21 cellular contexts compared by ENCODE assay signal in the genomic region with DNA sequence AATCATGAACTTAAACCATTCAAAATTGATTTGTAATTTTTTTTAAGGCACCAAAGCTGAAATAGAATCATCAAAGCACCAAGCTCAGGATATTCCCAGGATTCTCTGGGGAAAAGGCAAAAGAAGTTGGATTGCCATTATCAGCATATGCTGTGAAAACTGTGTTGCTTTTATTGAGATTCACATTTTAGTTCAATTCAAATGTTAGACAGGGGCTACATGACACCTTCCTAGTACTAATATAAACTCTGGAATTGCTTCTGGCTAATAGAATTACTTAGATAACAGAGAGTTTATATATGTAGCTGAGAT. TPM values are rescaled to one million over a fixed set of nuclear protein-coding genes. Genes with fewer than 3 reads are reported as not detected.
DNase-seq lines count a peak whose midpoint lies in the region; ATAC-seq, FAIRE-seq and TF ChIP-seq lines count a peak whose summit lies in the region.
"Had no signal": no experiment of that assay in that cellular context is flagged by ENCODE, and none has a peak within 500 bp of the region (broad histone marks: within the 10 kb centered on the region; RNA-seq: fewer than 3 reads in every experiment).

No MANE protein-coding gene starts in this region.

- no peak for DNase-seq in right lobe of liver
- DNase-seq in HepG2 (ENCODE audit: low spot score), result no peak
- DNase-seq in epithelial cell of prostate (ENCODE audit: low read depth, low spot score), result no peak
- no peak for DNase-seq in sigmoid colon
- DNase-seq in upper lobe of right lung, result no peak
- DNase-seq in trophoblast cell, result no peak
- DNase-seq: activated CD4-positive, alpha-beta T cell treated with anti-CD3 and anti-CD28 coated beads, Interleukin-2, amount 50 U/mL, for 48 hours; activated naive CD4-positive, alpha-beta T cell treated with anti-CD3 and anti-CD28 coated beads, Interleukin-2, amount 10 ng/mL, durations not matched to agents 7 days and 5 days; activated T-cell treated with anti-CD3 and anti-CD28 coated beads, Interleukin-2, amount 50 U/mL, for 1 hour; CD4-positive, CD25-positive, alpha-beta regulatory T cell; DMS153; mucosa of descending colon; NCI-H1417; NCI-H2171 treated with DMSO at 0.1 percent for 48 hours; NCI-H748 treated with DMSO at 0.1 percent for 48 hours; SIG-M5; stimulated activated CD4-positive, alpha-beta T cell treated with anti-CD3 and anti-CD28 coated beads, Interleukin-2, amount 100 ng/mL, for 48 hours had no signal

- no peak overlapping the region for H3K4ac ChIP-seq in trophoblast cell (ENCODE audit: low read depth, low read length)

- H4K8ac ChIP-seq in trophoblast cell (ENCODE audit: low read depth, low read length), result no peak overlapping the region

- H3K4me1 ChIP-seq in right lobe of liver, result peaks cover 0 to 40% (median 18%) of the 10 kb centered on the region in 4 donors
- peaks cover under 1% of the 10 kb centered on the region; the same call in 1 of the 2 replicates for H3K4me1 ChIP-seq in HepG2 (ENCODE audit: insufficient read depth, low read length)
- H3K4me1 ChIP-seq in sigmoid colon, result peaks cover 0 to 30% (median 18%) of the 10 kb centered on the region in 4 donors
- peaks cover 15% of the 10 kb centered on the region for H3K4me1 ChIP-seq in upper lobe of right lung
- H3K4me1 ChIP-seq in trophoblast cell (ENCODE audit: control insufficient read depth in 1 of 2, insufficient read depth in 2 of 2, low read length in 2 of 2), result peaks cover 1 to 6% of the 10 kb centered on the region in 2 experiments

- no peak for TF ChIP-seq CTCF in right lobe of liver (IDR thresholded peaks at IDR 0.05)
- no peak for TF ChIP-seq CTCF in HepG2 (CRISPR knock-in tag; IDR thresholded peaks at IDR 0.05)
- no peak for TF ChIP-seq CTCF in sigmoid colon (IDR thresholded peaks at IDR 0.05)
- TF ChIP-seq CTCF in upper lobe of right lung (IDR thresholded peaks at IDR 0.05), result no peak

- no peak overlapping the region for H4K91ac ChIP-seq in trophoblast cell (ENCODE audit: low read depth, low read length)

- H3K9ac ChIP-seq in HepG2 (ENCODE audit: insufficient read depth, low read depth, low read length), result no peak overlapping the region
- H3K9ac ChIP-seq in trophoblast cell (ENCODE audit: low read length), result no peak overlapping the region

- H3K18ac ChIP-seq in trophoblast cell (ENCODE audit: low read length), result no peak overlapping the region

- BruUV-seq in HepG2 (replicated peaks; lab: Mats Ljungman, UMichigan), result no TSS peak

- no peak for TF ChIP-seq RAD21 in HepG2 (CRISPR knock-in tag; IDR thresholded peaks at IDR 0.05)

- POLR2A ChIA-PET in HepG2 (lab: Yijun Ruan, JAX), result interaction anchor here (1.1 kb wide), 1 partner anchor 25 kb away, joined by 3 read pairs; no protein-coding TSS in a partner anchor

- intact Hi-C loops in right lobe of liver (cut with DNase I), result no loop called here
- intact Hi-C loops in HepG2 (cut with micrococcal nuclease; ENCODE audit: unreplicated experiment), result no loop called here
- intact Hi-C loops in sigmoid colon (cut with DNase I), result no loop called here
- intact Hi-C loops in upper lobe of right lung (cut with DNase I), result no loop called here

- no peak for ATAC-seq in right lobe of liver
- no peak for ATAC-seq in HepG2
- no peak for ATAC-seq in upper lobe of right lung
- ATAC-seq in GM21515 (IDR thresholded peaks at IDR 0.05; ENCODE audit: unreplicated experiment), result no peak
- no peak for ATAC-seq in HG02642 (IDR thresholded peaks at IDR 0.05; ENCODE audit: poor library complexity, unreplicated experiment)
- ATAC-seq: mucosa of descending colon had no signal

- H2BK5ac ChIP-seq in trophoblast cell (ENCODE audit: low read depth, low read length, poor library complexity), result no peak overlapping the region

- no peak for TF ChIP-seq EP300 in HepG2 (IDR thresholded peaks at IDR 0.05; ENCODE audit: low read depth in 2 of 2, low read length in 2 of 2)
- TF ChIP-seq EP300 in HepG2 (CRISPR knock-in tag; IDR thresholded peaks at IDR 0.05; ENCODE audit: borderline replicate concordance), result no peak
- no peak for TF ChIP-seq EP300 in sigmoid colon (IDR thresholded peaks at IDR 0.05)

- no peak overlapping the region for H3K23ac ChIP-seq in trophoblast cell (ENCODE audit: low read length)

- H3K27me3 ChIP-seq in right lobe of liver, result no peaks in the 10 kb centered on the region
- no peaks in the 10 kb centered on the region; a peak in 1 of 5 replicates for H3K27me3 ChIP-seq in HepG2 (ENCODE audit: control insufficient read depth in 1 of 2, insufficient read depth in 2 of 2, low read length in 2 of 2)
- no peaks in the 10 kb centered on the region for H3K27me3 ChIP-seq in sigmoid colon
- no peaks in the 10 kb centered on the region for H3K27me3 ChIP-seq in upper lobe of right lung
- H3K27me3 ChIP-seq in trophoblast cell (ENCODE audit: insufficient read depth, low read length), result no peaks in the 10 kb centered on the region

- no peaks in the 10 kb centered on the region for H3K9me3 ChIP-seq in right lobe of liver
- no peaks in the 10 kb centered on the region for H3K9me3 ChIP-seq in HepG2 (ENCODE audit: low read length)
- no peaks in the 10 kb centered on the region for H3K9me3 ChIP-seq in sigmoid colon
- H3K9me3 ChIP-seq in upper lobe of right lung, result no peaks in the 10 kb centered on the region
- peaks cover 1% of the 10 kb centered on the region for H3K9me3 ChIP-seq in trophoblast cell (ENCODE audit: insufficient read depth, low read depth, low read length)
- H3K9me3 ChIP-seq: mucosa of descending colon had no signal

- TF ChIP-seq POLR2A in right lobe of liver (IDR thresholded peaks at IDR 0.05) (no peak), HepG2 (IDR thresholded peaks at IDR 0.05; ENCODE audit: insufficient read depth in 1 of 2, low read depth in 2 of 2, low read length in 2 of 2) (no peak), sigmoid colon (IDR thresholded peaks at IDR 0.05) (no peak)

- H3K79me2 ChIP-seq in HepG2 (ENCODE audit: insufficient read depth, low read length), result no peaks in the 10 kb centered on the region
- H3K79me2 ChIP-seq in trophoblast cell (ENCODE audit: control insufficient read depth, insufficient read depth, low read length, poor library complexity), result peaks cover 3% of the 10 kb centered on the region

- H3K4me3 ChIP-seq in right lobe of liver, result no peak overlapping the region
- H3K4me3 ChIP-seq in HepG2 (replicated peaks in 1 of 3; ENCODE audit: insufficient read depth in 1 of 3, low read depth in 2 of 3, low read length in 3 of 3), result no peak overlapping the region
- no peak overlapping the region for H3K4me3 ChIP-seq in sigmoid colon
- H3K4me3 ChIP-seq in upper lobe of right lung, result no peak overlapping the region
- H3K4me3 ChIP-seq in trophoblast cell (ENCODE audit: low read depth, low read length), result no peak overlapping the region
- H3K4me3 ChIP-seq: coronary artery, mucosa of descending colon had no signal

- no peak overlapping the region for H2BK12ac ChIP-seq in trophoblast cell (ENCODE audit: low read length)

- H2AFZ ChIP-seq in HepG2 (ENCODE audit: low read length) (no peak overlapping the region), trophoblast cell (ENCODE audit: insufficient read depth, low read length, poor library complexity) (no peak overlapping the region)

- FAIRE-seq in HepG2 (lab: Jason Lieb, UNC), result no peak
- FAIRE-seq: frontal cortex had no signal

- H3K36me3 ChIP-seq in right lobe of liver (peaks cover 0 to 3% (median 0%) of the 10 kb centered on the region in 4 donors), HepG2 (replicated peaks in 1 of 2; ENCODE audit: control insufficient read depth in 1 of 2, insufficient read depth in 2 of 2, low read length in 2 of 2) (peaks cover 0 to 21% of the 10 kb centered on the region in 2 experiments), sigmoid colon (peaks cover 15 to 78% (median 44%) of the 10 kb centered on the region in 4 donors), upper lobe of right lung (peaks cover 30% of the 10 kb centered on the region), trophoblast cell (ENCODE audit: control insufficient read depth in 1 of 2, insufficient read depth in 2 of 2, low read length in 2 of 2) (peaks cover 23% of the 10 kb centered on the region in 2 experiments)

- H3K4me2 ChIP-seq in HepG2 (ENCODE audit: low read depth, low read length) (no peak overlapping the region), trophoblast cell (ENCODE audit: low read length) (no peak overlapping the region)

- H4K12ac ChIP-seq in trophoblast cell (ENCODE audit: low read depth, low read length), result no peak overlapping the region

- no peak overlapping the region for H3K14ac ChIP-seq in trophoblast cell (ENCODE audit: low read length)

- H2BK120ac ChIP-seq in trophoblast cell (ENCODE audit: insufficient read depth, low read length, poor library complexity), result no peak overlapping the region

- in situ Hi-C loops in HepG2 (cut with HindIII; ENCODE audit: extremely low pct_ligation_motif_present, low pct_unique_long_range_greater_than_20kb), result no loop called here

- H3K79me1 ChIP-seq in trophoblast cell (ENCODE audit: low read length), result peaks cover 4% of the 10 kb centered on the region

- no peak overlapping the region for H2AK5ac ChIP-seq in trophoblast cell (ENCODE audit: low read length)

- H4K20me1 ChIP-seq in HepG2 (ENCODE audit: insufficient read depth, low read length), result no peaks in the 10 kb centered on the region

- CTCF ChIA-PET in HepG2 (lab: Yijun Ruan, JAX; ENCODE audit: low intra/inter-chr PET ratio, low total read pairs), result no interaction called here

- H3K27ac ChIP-seq in right lobe of liver (peak overlapping the region; percentile 12 to 32 (median 29)), HepG2 (ENCODE audit: extremely low read length, insufficient read depth, low read length) (no peak overlapping the region), epithelial cell of prostate (peak overlapping the region; percentile 44), sigmoid colon (peak overlapping the region in 3 of 4 donors; percentile 8 to 53 (median 50)), upper lobe of right lung (peak overlapping the region; percentile 31), trophoblast cell (ENCODE audit: low read depth, low read length) (no peak overlapping the region)

RNA-seq across cellular contexts. Expression of gene NDST2, which starts 4.3 kb away (rescaled TPM):
- total RNA-seq in right lobe of liver (10 to 100 TPM in 5 of 6 experiments, 1 to 10 TPM in 1; 9.5 to 14.8 (median 12.2) TPM), HepG2 (2016; rRNA removed; fragmentation: Illumina TruSeq; extraction: Trizol) (5.6 and 10.7 TPM in 2 replicates), sigmoid colon (10 to 100 TPM; 23.9 to 56.2 (median 28.3) TPM), upper lobe of right lung (35.0 TPM)
- 16.0 and 17.7 TPM in 2 replicates for total RNA-seq in HepG2 (2016; cell fraction: cytosol; rRNA removed; fragmentation: Illumina TruSeq; extraction: Trizol; ENCODE audit: low read depth)
- total RNA-seq in HepG2 (2016; cell fraction: insoluble cytoplasmic fraction; rRNA removed; fragmentation: Illumina TruSeq; extraction: Trizol), result 5.8 and 12.0 TPM in 2 replicates
- 14.8 and 15.7 TPM in 2 replicates for total RNA-seq in HepG2 (2016; cell fraction: membrane; rRNA removed; fragmentation: Illumina TruSeq; extraction: Trizol)
- 12.9 and 13.7 TPM in 2 replicates for total RNA-seq in HepG2 (2016; cell fraction: nucleus; rRNA removed; fragmentation: Illumina TruSeq; extraction: Trizol)
- polyA plus RNA-seq in HepG2 (2011; rRNA removed) (25.5 and 30.1 TPM in 2 replicates), sigmoid colon (10 to 100 TPM in 2 of 3 donors, 1 to 10 TPM in 1; 3.9 to 21.0 (median 17.0) TPM)
- 15.0 and 15.4 TPM in 2 replicates for polyA plus RNA-seq in HepG2 (2011; cell fraction: cytosol; rRNA removed)
- 56.8 and 69.5 TPM in 2 replicates for polyA plus RNA-seq in HepG2 (2011; cell fraction: nucleus; rRNA removed)
- polyA plus RNA-seq in HepG2 (2012), result 12.6 and 13.9 TPM in 2 replicates
- polyA plus RNA-seq in HepG2 (2016; cell fraction: cytosol; fragmentation: Illumina TruSeq; extraction: Trizol; ENCODE audit: low read depth), result 16.0 and 16.1 TPM in 2 replicates
- 6.2 and 6.4 TPM in 2 replicates for polyA plus RNA-seq in HepG2 (2016; cell fraction: insoluble cytoplasmic fraction; fragmentation: Illumina TruSeq; extraction: Trizol; ENCODE audit: low read depth)
- 9.1 and 12.0 TPM in 2 replicates for polyA plus RNA-seq in HepG2 (2016; cell fraction: membrane; fragmentation: Illumina TruSeq; extraction: Trizol; ENCODE audit: low read depth)
- polyA plus RNA-seq in HepG2 (2016; cell fraction: nucleus; fragmentation: Illumina TruSeq; extraction: Trizol; ENCODE audit: insufficient read depth, low read depth), result 24.6 and 30.8 TPM in 2 replicates
- 20.2 and 41.2 TPM in 2 replicates for polyA minus RNA-seq in HepG2 (2011; rRNA and poly(A)+ RNA removed; ENCODE audit: low replicate concordance)
- 10.4 and 10.5 TPM in 2 replicates for polyA minus RNA-seq in HepG2 (2011; cell fraction: cytosol; rRNA and poly(A)+ RNA removed)
- polyA minus RNA-seq in HepG2 (2011; cell fraction: nucleus; rRNA and poly(A)+ RNA removed), result 55.5 and 70.7 TPM in 2 replicates
- 13.2 and 14.3 TPM in 2 replicates for polyA plus RNA-seq in trophoblast cell (2013)

RNA-seq across cellular contexts. Expression of gene ZSWIM8, which starts 30.3 kb away (rescaled TPM):
- 100 to 1,000 TPM in 1 of 6 experiments, 10 to 100 TPM in 5; 52.2 to 107 (median 77.5) TPM for total RNA-seq in right lobe of liver
- 21.0 and 39.9 TPM in 2 replicates for total RNA-seq in HepG2 (2016; rRNA removed; fragmentation: Illumina TruSeq; extraction: Trizol)
- 5.7 and 8.2 TPM in 2 replicates for total RNA-seq in HepG2 (2016; cell fraction: cytosol; rRNA removed; fragmentation: Illumina TruSeq; extraction: Trizol; ENCODE audit: low read depth)
- 13.7 and 36.6 TPM in 2 replicates for total RNA-seq in HepG2 (2016; cell fraction: insoluble cytoplasmic fraction; rRNA removed; fragmentation: Illumina TruSeq; extraction: Trizol)
- total RNA-seq in HepG2 (2016; cell fraction: membrane; rRNA removed; fragmentation: Illumina TruSeq; extraction: Trizol), result 9.3 and 11.2 TPM in 2 replicates
- 35.4 and 47.5 TPM in 2 replicates for total RNA-seq in HepG2 (2016; cell fraction: nucleus; rRNA removed; fragmentation: Illumina TruSeq; extraction: Trizol)
- polyA plus RNA-seq in HepG2 (2011; rRNA removed), result 98.2 and 142 TPM in 2 replicates
- 41.1 and 57.3 TPM in 2 replicates for polyA plus RNA-seq in HepG2 (2011; cell fraction: cytosol; rRNA removed)
- 505 and 598 TPM in 2 replicates for polyA plus RNA-seq in HepG2 (2011; cell fraction: nucleus; rRNA removed)
- polyA plus RNA-seq in HepG2 (2012), result 43.3 and 58.7 TPM in 2 replicates
- 3.7 and 6.8 TPM in 2 replicates for polyA plus RNA-seq in HepG2 (2016; cell fraction: cytosol; fragmentation: Illumina TruSeq; extraction: Trizol; ENCODE audit: low read depth)
- polyA plus RNA-seq in HepG2 (2016; cell fraction: insoluble cytoplasmic fraction; fragmentation: Illumina TruSeq; extraction: Trizol; ENCODE audit: low read depth), result 21.2 and 30.3 TPM in 2 replicates
- polyA plus RNA-seq in HepG2 (2016; cell fraction: membrane; fragmentation: Illumina TruSeq; extraction: Trizol; ENCODE audit: low read depth), result 6.6 and 11.5 TPM in 2 replicates
- polyA plus RNA-seq in HepG2 (2016; cell fraction: nucleus; fragmentation: Illumina TruSeq; extraction: Trizol; ENCODE audit: insufficient read depth, low read depth), result 118 and 128 TPM in 2 replicates
- polyA minus RNA-seq in HepG2 (2011; rRNA and poly(A)+ RNA removed; ENCODE audit: low replicate concordance), result 83.5 and 181 TPM in 2 replicates
- 31.5 and 36.5 TPM in 2 replicates for polyA minus RNA-seq in HepG2 (2011; cell fraction: cytosol; rRNA and poly(A)+ RNA removed)
- 64.2 and 73.5 TPM in 2 replicates for polyA minus RNA-seq in HepG2 (2011; cell fraction: nucleus; rRNA and poly(A)+ RNA removed)
- total RNA-seq in sigmoid colon, result 100 to 1,000 TPM in 1 of 4 donors, 10 to 100 TPM in 3; 42.5 to 138 (median 71.9) TPM
- 10 to 100 TPM; 34.8 to 64.8 (median 40.2) TPM for polyA plus RNA-seq in sigmoid colon
- 117 TPM for total RNA-seq in upper lobe of right lung
- polyA plus RNA-seq in trophoblast cell (2013), result 129 and 133 TPM in 2 replicates

RNA-seq across cellular contexts. Expression of gene CHCHD1, which starts 33.8 kb away (rescaled TPM):
- total RNA-seq in right lobe of liver, result 10 to 100 TPM; 13.0 to 25.1 (median 17.4) TPM
- 71.2 and 91.7 TPM in 2 replicates for total RNA-seq in HepG2 (2016; rRNA removed; fragmentation: Illumina TruSeq; extraction: Trizol)
- 16.2 and 16.7 TPM in 2 replicates for total RNA-seq in HepG2 (2016; cell fraction: cytosol; rRNA removed; fragmentation: Illumina TruSeq; extraction: Trizol; ENCODE audit: low read depth)
- 69.8 and 94.8 TPM in 2 replicates for total RNA-seq in HepG2 (2016; cell fraction: insoluble cytoplasmic fraction; rRNA removed; fragmentation: Illumina TruSeq; extraction: Trizol)
- 32.5 and 34.2 TPM in 2 replicates for total RNA-seq in HepG2 (2016; cell fraction: membrane; rRNA removed; fragmentation: Illumina TruSeq; extraction: Trizol)
- total RNA-seq in HepG2 (2016; cell fraction: nucleus; rRNA removed; fragmentation: Illumina TruSeq; extraction: Trizol), result 30.4 and 32.6 TPM in 2 replicates
- 30.6 and 36.9 TPM in 2 replicates for polyA plus RNA-seq in HepG2 (2011; rRNA removed)
- polyA plus RNA-seq in HepG2 (2011; cell fraction: cytosol; rRNA removed), result 35.1 and 36.6 TPM in 2 replicates
- polyA plus RNA-seq in HepG2 (2011; cell fraction: nucleus; rRNA removed), result 8.8 and 9.9 TPM in 2 replicates
- 40.1 and 41.3 TPM in 2 replicates for polyA plus RNA-seq in HepG2 (2012)
- 16.6 and 17.9 TPM in 2 replicates for polyA plus RNA-seq in HepG2 (2016; cell fraction: cytosol; fragmentation: Illumina TruSeq; extraction: Trizol; ENCODE audit: low read depth)
- polyA plus RNA-seq in HepG2 (2016; cell fraction: insoluble cytoplasmic fraction; fragmentation: Illumina TruSeq; extraction: Trizol; ENCODE audit: low read depth), result 90.2 and 95.1 TPM in 2 replicates
- 27.2 and 27.4 TPM in 2 replicates for polyA plus RNA-seq in HepG2 (2016; cell fraction: membrane; fragmentation: Illumina TruSeq; extraction: Trizol; ENCODE audit: low read depth)
- 45.9 and 52.1 TPM in 2 replicates for polyA plus RNA-seq in HepG2 (2016; cell fraction: nucleus; fragmentation: Illumina TruSeq; extraction: Trizol; ENCODE audit: insufficient read depth, low read depth)
- polyA minus RNA-seq in HepG2 (2011; rRNA and poly(A)+ RNA removed; ENCODE audit: low replicate concordance), result 5.0 and 8.3 TPM in 2 replicates
- 5.5 TPM in 2 replicates for polyA minus RNA-seq in HepG2 (2011; cell fraction: cytosol; rRNA and poly(A)+ RNA removed)
- polyA minus RNA-seq in HepG2 (2011; cell fraction: nucleus; rRNA and poly(A)+ RNA removed), result 7.7 and 9.1 TPM in 2 replicates
- total RNA-seq in sigmoid colon, result 10 to 100 TPM; 28.1 to 36.6 (median 34.5) TPM
- polyA plus RNA-seq in sigmoid colon, result 100 to 1,000 TPM in 1 of 3 donors, 10 to 100 TPM in 2; 76.9 to 134 (median 93.7) TPM
- total RNA-seq in upper lobe of right lung, result 19.4 TPM
- 119 and 120 TPM in 2 replicates for polyA plus RNA-seq in trophoblast cell (2013)

RNA-seq across cellular contexts. Expression of gene CAMK2G, which starts 58.7 kb away (rescaled TPM):
- total RNA-seq in right lobe of liver (10 to 100 TPM in 2 of 6 experiments, 1 to 10 TPM in 4; 8.3 to 10.7 (median 9.4) TPM), HepG2 (2016; rRNA removed; fragmentation: Illumina TruSeq; extraction: Trizol) (13.0 and 15.9 TPM in 2 replicates), sigmoid colon (100 to 1,000 TPM; 153 to 221 (median 209) TPM), upper lobe of right lung (36.2 TPM)
- 4.7 and 5.8 TPM in 2 replicates for total RNA-seq in HepG2 (2016; cell fraction: cytosol; rRNA removed; fragmentation: Illumina TruSeq; extraction: Trizol; ENCODE audit: low read depth)
- 10.6 and 15.6 TPM in 2 replicates for total RNA-seq in HepG2 (2016; cell fraction: insoluble cytoplasmic fraction; rRNA removed; fragmentation: Illumina TruSeq; extraction: Trizol)
- 10.3 and 11.5 TPM in 2 replicates for total RNA-seq in HepG2 (2016; cell fraction: membrane; rRNA removed; fragmentation: Illumina TruSeq; extraction: Trizol)
- total RNA-seq in HepG2 (2016; cell fraction: nucleus; rRNA removed; fragmentation: Illumina TruSeq; extraction: Trizol), result 16.8 and 19.6 TPM in 2 replicates
- polyA plus RNA-seq in HepG2 (2011; rRNA removed) (18.8 and 19.3 TPM in 2 replicates), sigmoid colon (10 to 100 TPM; 14.4 to 34.8 (median 17.6) TPM)
- 15.0 and 15.2 TPM in 2 replicates for polyA plus RNA-seq in HepG2 (2011; cell fraction: cytosol; rRNA removed)
- polyA plus RNA-seq in HepG2 (2011; cell fraction: nucleus; rRNA removed), result 53.3 and 57.3 TPM in 2 replicates
- 10.4 and 10.5 TPM in 2 replicates for polyA plus RNA-seq in HepG2 (2012)
- 4.0 TPM in 2 replicates for polyA plus RNA-seq in HepG2 (2016; cell fraction: cytosol; fragmentation: Illumina TruSeq; extraction: Trizol; ENCODE audit: low read depth)
- 9.8 and 10.5 TPM in 2 replicates for polyA plus RNA-seq in HepG2 (2016; cell fraction: insoluble cytoplasmic fraction; fragmentation: Illumina TruSeq; extraction: Trizol; ENCODE audit: low read depth)
- 5.7 and 6.7 TPM in 2 replicates for polyA plus RNA-seq in HepG2 (2016; cell fraction: membrane; fragmentation: Illumina TruSeq; extraction: Trizol; ENCODE audit: low read depth)
- polyA plus RNA-seq in HepG2 (2016; cell fraction: nucleus; fragmentation: Illumina TruSeq; extraction: Trizol; ENCODE audit: insufficient read depth, low read depth), result 46.0 and 46.5 TPM in 2 replicates
- 17.4 and 41.1 TPM in 2 replicates for polyA minus RNA-seq in HepG2 (2011; rRNA and poly(A)+ RNA removed; ENCODE audit: low replicate concordance)
- polyA minus RNA-seq in HepG2 (2011; cell fraction: cytosol; rRNA and poly(A)+ RNA removed), result 7.7 and 8.2 TPM in 2 replicates
- polyA minus RNA-seq in HepG2 (2011; cell fraction: nucleus; rRNA and poly(A)+ RNA removed), result 17.5 and 19.6 TPM in 2 replicates
- polyA plus RNA-seq in trophoblast cell (2013), result 21.4 and 23.0 TPM in 2 replicates

Comparison
In these comparisons a context has a peak if more than half of its experiments do, and no peak if none do; other contexts are left out.
1. H3K27ac ChIP-seq: peak in right lobe of liver (3 of 3), epithelial cell of prostate (single experiment), sigmoid colon (3 of 4) and upper lobe of right lung (single experiment); none in HepG2 (single experiment) and trophoblast cell (single experiment).